In the genomic region with DNA sequence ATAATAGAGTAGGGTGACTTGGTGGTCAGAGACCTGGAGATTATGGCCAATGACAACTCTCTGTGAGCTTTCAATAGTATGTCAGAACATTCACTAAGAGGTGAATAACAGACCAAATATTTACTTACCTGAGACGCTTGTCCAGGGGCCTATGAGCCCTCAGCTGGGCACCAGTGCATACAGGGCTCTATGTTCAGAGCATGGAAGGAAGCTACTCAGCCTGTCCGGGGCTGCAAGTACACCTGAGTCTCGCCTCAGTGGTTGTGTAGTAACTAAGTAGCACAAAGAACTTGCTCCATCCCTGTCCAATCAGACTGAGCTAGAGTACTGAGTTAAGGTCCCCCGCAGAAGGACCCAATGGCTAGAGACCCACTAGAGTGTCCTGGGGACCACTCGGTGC, we compare ENCODE assay signal across 23 cellular contexts. TPM values are rescaled to one million over a fixed set of nuclear protein-coding genes. Genes with fewer than 3 reads are reported as not detected.
"Had no signal": no experiment of that assay in that cellular context is flagged by ENCODE, and none has a peak within 500 bp of the region (broad histone marks: within the 10 kb centered on the region; RNA-seq: fewer than 3 reads in every experiment).

No MANE protein-coding gene starts in this region.

- H3K4me3 ChIP-seq: MG63 had no signal

- FAIRE-seq: bronchial epithelial cell, RCC 7860 had no signal

- DNase-seq: activated CD4-positive, alpha-beta T cell treated with anti-CD3 and anti-CD28 coated beads for 48 hours; activated CD4-positive, alpha-beta T cell treated with anti-CD3 and anti-CD28 coated beads, Interleukin-2, amount 50 U/mL, for 48 hours; activated CD4-positive, CD25-positive, alpha-beta regulatory T cell treated with anti-CD3 and anti-CD28 coated beads, Interleukin-2, amount 50 U/mL, for 72 hours; activated CD8-positive, alpha-beta memory T cell treated with anti-CD3 and anti-CD28 coated beads, Interleukin-2, amount 10 ng/mL, durations not matched to agents 7 days and 5 days; activated effector memory CD4-positive, alpha-beta T cell treated with Interleukin-2 at 50 U/mL for 16 hours; activated naive CD4-positive, alpha-beta T cell; activated T-cell treated with anti-CD3 and anti-CD28 coated beads, Interleukin-2, amount 50 U/mL, for 24 hours; aorta; central memory CD4-positive, alpha-beta T cell; MG63; MV-4-11; NCI-H1105 treated with DMSO at 0.1 percent for 48 hours; NCI-H1436 treated with DMSO at 0.1 percent for 48 hours; NCI-H1930; NCI-H345; NCI-H524; PC-3; SHP77 treated with DMSO at 0.1 percent for 48 hours had no signal

- H3K36me3 ChIP-seq: MG63 had no signal

- ATAC-seq: activated CD8-positive, alpha-beta memory T cell treated with anti-CD3 and anti-CD28 coated beads, Interleukin-2, amount 10 ng/mL, durations not matched to agents 7 days and 5 days; PC-3; WTC11 had no signal

- H3K9me3 ChIP-seq: MG63 had no signal

- H3K27me3 ChIP-seq: MG63 had no signal

RNA-seq across cellular contexts. Expression of gene SCGN, which starts 11.6 kb away (rescaled TPM):
- total RNA-seq: activated CD8-positive, alpha-beta memory T cell treated with anti-CD3 and anti-CD28 coated beads, Interleukin-2, amount 10 ng/mL, durations not matched to agents 7 days and 5 days; activated T-helper 1 cell treated with anti-CD3 and anti-CD28 coated beads, Interleukin-12 subunit alpha, Interleukin-12 subunit beta, Interleukin-2, Interleukin-4 antibody, amounts not matched to agents 30 ng/mL and 10 ng/mL and 1 ng/mL, durations not matched to agents 14 hours and 24 hours and 36 hours; aorta; bronchial epithelial cell; chondrocyte; PC-3; WTC11 had no signal
